ENCODE assay signal across 25 cellular contexts in genomic region chr11:61771195-61771894, GRCh38. TPM values are rescaled to one million over a fixed set of nuclear protein-coding genes. Genes with fewer than 3 reads are reported as not detected.
DNase-seq lines count a peak whose midpoint lies in the region; ATAC-seq, FAIRE-seq and TF ChIP-seq lines count a peak whose summit lies in the region.
"Had no signal": no experiment of that assay in that cellular context is flagged by ENCODE, and none has a peak within 500 bp of the region (broad histone marks: within the 10 kb centered on the region; RNA-seq: fewer than 3 reads in every experiment).

No MANE protein-coding gene starts in this region.

- WGBS in IMR-90 (ENCODE audit: extremely low coverage in 2 of 2, insufficient read length in 1 of 2), 2 experiments: 80% methylated on average over 4 of the region's 15 CpGs; no CpG with 5 or more reads in 1 of the 2 experiments
- WGBS in K562 (ENCODE audit: insufficient coverage, low coverage, missing lambda C conversion rate): 71% methylated on average over 11 of the region's 15 CpGs
- no CpG with 5 or more reads among the region's 15 CpGs for WGBS in neuronal stem cell (ENCODE audit: extremely low coverage in 2 of 2, insufficient read length in 2 of 2, insufficient replicate concordance in 1 of 2), 2 donors

- POLR2A ChIA-PET in IMR-90 (lab: Charles Lee; ENCODE audit: unreplicated experiment) (no interaction called here), K562 (lab: Yijun Ruan, JAX) (interaction anchor here (0.9 kb wide), 1 partner anchor 13 kb away, joined by 4 read pairs; no protein-coding TSS in a partner anchor)

- H3K4ac ChIP-seq in IMR-90 (ENCODE audit: low read depth, low read length): no peak overlapping the region
- H3K4ac ChIP-seq in neuronal stem cell (ENCODE audit: low read length): no peak overlapping the region

- H3K4me1 ChIP-seq in IMR-90 (ENCODE audit: control insufficient read depth, insufficient read depth, low read length) (peaks cover 10% of the 10 kb centered on the region), K562 (replicated peaks in 1 of 2; ENCODE audit: control insufficient read depth in 2 of 2, insufficient read depth in 2 of 2, low read length in 2 of 2) (peaks cover 0 to 67% of the 10 kb centered on the region in 2 experiments; a peak in 2 of 5 replicates), neuronal stem cell (ENCODE audit: control insufficient read depth in 2 of 2, insufficient read depth in 1 of 2, low read depth in 1 of 2, low read length in 2 of 2) (peaks cover 32% of the 10 kb centered on the region in 2 donors), ascending aorta (no peaks in the 10 kb centered on the region)
- H3K4me1 ChIP-seq: tibial artery had no signal

- H3K18ac ChIP-seq in IMR-90 (ENCODE audit: low read depth, low read length) (no peak overlapping the region), neuronal stem cell (ENCODE audit: low read length) (peak overlapping the region; percentile 95)

- H3K23ac ChIP-seq in IMR-90 (ENCODE audit: low read depth, low read length) (no peak overlapping the region), neuronal stem cell (ENCODE audit: low read depth, low read length, poor library complexity) (peak overlapping the region; percentile 89)

- no peak overlapping the region for H3K14ac ChIP-seq in IMR-90 (replicated peaks; ENCODE audit: low read depth, low read length)
- peak overlapping the region; percentile 25 for H3K14ac ChIP-seq in neuronal stem cell (ENCODE audit: low read length)

- no peak overlapping the region for H2BK15ac ChIP-seq in IMR-90 (ENCODE audit: low read depth, low read length)
- peak overlapping the region; percentile 99 for H2BK15ac ChIP-seq in neuronal stem cell (ENCODE audit: low read length)

- H4K91ac ChIP-seq in IMR-90 (ENCODE audit: insufficient read depth, low read depth, low read length) (no peak overlapping the region), neuronal stem cell (ENCODE audit: low read depth, low read length, poor library complexity) (peak overlapping the region; percentile 89)

- CTCF ChIA-PET in IMR-90 (lab: Yijun Ruan, JAX) (no interaction called here), K562 (lab: Yijun Ruan, JAX; ENCODE audit: low intra/inter-chr PET ratio) (no interaction called here)

- no peak overlapping the region for H3K4me3 ChIP-seq in IMR-90 (ENCODE audit: insufficient read depth, low read depth, low read length)
- no peak overlapping the region for H3K4me3 ChIP-seq in K562
- H3K4me3 ChIP-seq in neuronal stem cell (ENCODE audit: low read length in 2 of 2): no peak overlapping the region
- H3K4me3 ChIP-seq in ascending aorta: no peak overlapping the region
- H3K4me3 ChIP-seq: heart right ventricle, SJCRH30, tibial artery had no signal

- no peak overlapping the region for H2BK120ac ChIP-seq in IMR-90 (ENCODE audit: low read depth, low read length)
- H2BK120ac ChIP-seq in neuronal stem cell (ENCODE audit: low read depth, low read length): peak overlapping the region; percentile 72

- H3K36me3 ChIP-seq in IMR-90 (ENCODE audit: control insufficient read depth, insufficient read depth, low read length) (no peaks in the 10 kb centered on the region), K562 (ENCODE audit: control insufficient read depth, insufficient read depth, low read length) (peaks cover 4% of the 10 kb centered on the region; the same call in 1 of the 3 replicates), neuronal stem cell (replicated peaks in 1 of 2; ENCODE audit: control insufficient read depth in 2 of 2, insufficient read depth in 2 of 2, low read length in 2 of 2) (no peaks in the 10 kb centered on the region), ascending aorta (no peaks in the 10 kb centered on the region)
- H3K36me3 ChIP-seq: heart right ventricle, SJCRH30, tibial artery had no signal

- peak overlapping the region; percentile 94 for H2BK12ac ChIP-seq in neuronal stem cell (ENCODE audit: low read length)

- no peak overlapping the region for H3K27ac ChIP-seq in IMR-90 (ENCODE audit: insufficient read depth, low read length)
- H3K27ac ChIP-seq in K562 (ENCODE audit: extremely low read depth, low read depth, low read length): no peak overlapping the region
- H3K27ac ChIP-seq in neuronal stem cell (replicated peaks; ENCODE audit: low read length): peak overlapping the region; percentile 45
- H3K27ac ChIP-seq in ascending aorta: no peak overlapping the region
- H3K27ac ChIP-seq: heart right ventricle, SJCRH30, tibial artery had no signal

- H3K9me3 ChIP-seq in IMR-90 (ENCODE audit: control insufficient read depth, insufficient read depth, low read length) (no peaks in the 10 kb centered on the region), K562 (replicated peaks; ENCODE audit: control insufficient read depth, insufficient read depth, low read depth, low read length) (no peaks in the 10 kb centered on the region), neuronal stem cell (replicated peaks in 1 of 2; ENCODE audit: control insufficient read depth in 2 of 2, insufficient read depth in 1 of 2, low read depth in 1 of 2, low read length in 2 of 2) (no peaks in the 10 kb centered on the region), ascending aorta (no peaks in the 10 kb centered on the region)
- H3K9me3 ChIP-seq: heart right ventricle, SJCRH30, tibial artery had no signal

- no peak for TF ChIP-seq EP300 in K562 (IDR thresholded peaks at IDR 0.05; ENCODE audit: low read length)

- no TSS peak for BruUV-seq in IMR-90 (replicated peaks; lab: Mats Ljungman, UMichigan)
- BruUV-seq in K562 (replicated peaks; lab: Mats Ljungman, UMichigan): no TSS peak

- DNase-seq in GM13976 (ENCODE audit: low spot score) (no peak), IMR-90 (no peak), K562 (ENCODE audit: extremely low read depth in 1 of 4, low spot score in 3 of 4) (peak in 2 of 4 experiments; percentile 50 to 59), neuronal stem cell (ENCODE audit: low spot score) (no peak), ascending aorta (ENCODE audit: low spot score in 2 of 2) (no peak), hepatic stellate cell (ENCODE audit: low spot score) (no peak), frontal cortex (ENCODE audit: low spot score in 2 of 2) (no peak), GM12892 (ENCODE audit: insufficient read length) (no peak)
- DNase-seq: activated naive CD4-positive, alpha-beta T cell treated with Interleukin-2 at 50 U/mL for 16 hours; activated T-cell treated with anti-CD3 and anti-CD28 coated beads, Interleukin-2, amount 50 U/mL, for 1 hour; aorta; central memory CD4-positive, alpha-beta T cell; heart right ventricle; HFFc6; Kasumi-1; left ventricle myocardium superior; NCI-H1092; NCI-H446 treated with DMSO at 0.1 percent for 48 hours; SJCRH30; stimulated activated CD4-positive, alpha-beta T cell treated with anti-CD3 and anti-CD28 coated beads, Interleukin-2, amount 100 ng/mL, for 48 hours; stimulated activated naive CD4-positive, alpha-beta T cell; T-cell; tibial artery had no signal

- ATAC-seq in IMR-90 (ENCODE audit: low read depth) (no peak), K562 (peak; percentile 44; the same call in 2 of the 3 replicates)
- ATAC-seq: heart right ventricle, left ventricle myocardium superior, T-cell had no signal

- H3K79me1 ChIP-seq in IMR-90 (ENCODE audit: low read depth in 1 of 2, low read length in 2 of 2) (no peaks in the 10 kb centered on the region; a peak in 1 of 4 replicates), neuronal stem cell (ENCODE audit: low read depth, low read length) (peaks cover 3% of the 10 kb centered on the region)

- H3K9me1 ChIP-seq in IMR-90 (ENCODE audit: insufficient read depth, low read length) (no peaks in the 10 kb centered on the region), K562 (ENCODE audit: control insufficient read depth, insufficient read depth, low read length) (no peaks in the 10 kb centered on the region)

- no peak overlapping the region for H2AK9ac ChIP-seq in IMR-90 (replicated peaks; ENCODE audit: low read depth, low read length, poor library complexity)

- peak overlapping the region; percentile 78; the same call in 1 of the 2 replicates for H2AK5ac ChIP-seq in IMR-90 (ENCODE audit: low read depth, low read length)
- peak overlapping the region; percentile 82 for H2AK5ac ChIP-seq in neuronal stem cell (ENCODE audit: low read depth, low read length)

- H2BK5ac ChIP-seq in IMR-90 (ENCODE audit: low read depth, low read length, poor library complexity, severe bottlenecking): no peak overlapping the region
- peak overlapping the region; percentile 93 for H2BK5ac ChIP-seq in neuronal stem cell (ENCODE audit: low read length)

- intact Hi-C loops in IMR-90 (cut with micrococcal nuclease): no loop called here
- intact Hi-C loops in K562 (cut with micrococcal nuclease): no loop called here
- intact Hi-C loops in ascending aorta (cut with DNase I): no loop called here

- TF ChIP-seq CTCF in GM13976 (IDR thresholded peaks at IDR 0.05; ENCODE audit: borderline replicate concordance, control extremely low read depth, extremely low read depth, insufficient read depth, missing control alignments) (peak; percentile 3), IMR-90 (conservative IDR thresholded peaks at IDR 0.05; ENCODE audit: low read depth, low read length) (no peak), K562 (IDR thresholded peaks at IDR 0.05 in 2 of 3, conservative IDR thresholded peaks at IDR 0.05 in 1 of 3; ENCODE audit: insufficient read depth in 2 of 3, low read depth in 1 of 3, low read length in 3 of 3) (no peak), ascending aorta (IDR thresholded peaks at IDR 0.05) (no peak)

- H2BK20ac ChIP-seq in IMR-90 (ENCODE audit: low read depth, low read length): no peak overlapping the region

- in situ Hi-C loops in GM13976 (cut with MboI; ENCODE audit: low sequenced_read_pairs, unreplicated experiment) (no loop called here), IMR-90 (cut with MboI; ENCODE audit: low sequenced_read_pairs) (no loop called here), K562 (cut with MboI) (no loop called here)

- H4K5ac ChIP-seq in IMR-90 (ENCODE audit: low read depth, low read length): no peak overlapping the region

- H4K20me1 ChIP-seq in IMR-90 (ENCODE audit: insufficient read depth, low read length): no peaks in the 10 kb centered on the region
- no peaks in the 10 kb centered on the region for H4K20me1 ChIP-seq in K562 (replicated peaks; ENCODE audit: control insufficient read depth, insufficient read depth, low read length)

- no peaks in the 10 kb centered on the region for H3K79me2 ChIP-seq in K562 (ENCODE audit: control insufficient read depth, insufficient read depth, low read length)

- FAIRE-seq in K562 (lab: Jason Lieb, UNC) (no peak), frontal cortex (lab: Jason Lieb, UNC) (no peak), GM12892 (lab: Jason Lieb, UNC) (no peak)
- FAIRE-seq: HTR-8/SVneo, RCC 7860 had no signal

- no peak overlapping the region for H4K8ac ChIP-seq in IMR-90 (ENCODE audit: low read depth in 2 of 2, low read length in 2 of 2)
- no peak overlapping the region for H4K8ac ChIP-seq in neuronal stem cell (ENCODE audit: low read depth, low read length)

- H3K4me2 ChIP-seq in IMR-90 (ENCODE audit: low read depth, low read length): no peak overlapping the region
- no peak overlapping the region for H3K4me2 ChIP-seq in K562 (ENCODE audit: insufficient read depth, low read length)
- H3K4me2 ChIP-seq in neuronal stem cell (ENCODE audit: insufficient read depth, low read length, poor library complexity, severe bottlenecking): no peak overlapping the region

- H2AFZ ChIP-seq in IMR-90 (replicated peaks; ENCODE audit: low read length, poor library complexity): peak overlapping the region; percentile 14
- H2AFZ ChIP-seq in K562 (ENCODE audit: low read depth, low read length): no peak overlapping the region
- no peak overlapping the region for H2AFZ ChIP-seq in neuronal stem cell (ENCODE audit: low read length)

- H3K9ac ChIP-seq in IMR-90 (ENCODE audit: low read depth, low read length) (no peak overlapping the region), K562 (ENCODE audit: insufficient read depth in 1 of 2, low read depth in 2 of 2, low read length in 2 of 2) (no peak overlapping the region), neuronal stem cell (ENCODE audit: low read depth, low read length, poor library complexity) (peak overlapping the region; percentile 44)

- dilution Hi-C loops in IMR-90 (cut with HindIII; ENCODE audit: low sequenced_read_pairs, unreplicated experiment): no loop called here

- TF ChIP-seq POLR2A in IMR-90 (IDR thresholded peaks at IDR 0.05; ENCODE audit: low read depth, low read length) (no peak), K562 (conservative IDR thresholded peaks at IDR 0.05) (no peak), GM12892 (IDR thresholded peaks at IDR 0.05; ENCODE audit: low read depth, low read length) (no peak)

- no peak overlapping the region for H3K56ac ChIP-seq in IMR-90 (ENCODE audit: extremely low read depth, insufficient read depth, low read length)

- no peak for TF ChIP-seq RAD21 in IMR-90 (IDR thresholded peaks at IDR 0.05; ENCODE audit: low read length)
- no peak for TF ChIP-seq RAD21 in K562 (CRISPR knock-in tag; conservative IDR thresholded peaks at IDR 0.05 in 1 of 2, IDR thresholded peaks at IDR 0.05 in 1 of 2)

- H3K27me3 ChIP-seq in IMR-90 (ENCODE audit: control insufficient read depth, insufficient read depth, low read length): no peaks in the 10 kb centered on the region
- H3K27me3 ChIP-seq in K562 (ENCODE audit: control insufficient read depth in 2 of 2, insufficient read depth in 2 of 2, low read length in 2 of 2): no peaks in the 10 kb centered on the region
- H3K27me3 ChIP-seq in neuronal stem cell (ENCODE audit: control insufficient read depth in 3 of 3, insufficient read depth in 3 of 3, low read depth in 1 of 3, low read length in 3 of 3): no peaks in the 10 kb centered on the region
- no peaks in the 10 kb centered on the region for H3K27me3 ChIP-seq in ascending aorta
- H3K27me3 ChIP-seq: heart right ventricle, SJCRH30 had no signal

RNA-seq across cellular contexts. Expression of gene MYRF, which starts 18.9 kb away (rescaled TPM):
- total RNA-seq in IMR-90 (2012; rRNA removed) (1.6 and 1.7 TPM in 2 replicates), K562 (2014; rRNA removed) (7.1 and 11.0 TPM in 2 replicates), K562 (2014; rRNA removed; fragmentation: Illumina TruSeq; extraction: Trizol) (2.6 and 3.3 TPM in 2 replicates), K562 (2015; rRNA removed; fragmentation: Illumina TruSeq; extraction: Trizol) (4.0 and 4.1 TPM in 2 replicates), K562 (2021) (21.4 and 25.8 TPM in 2 replicates), ascending aorta (not detected), frontal cortex (0.82 TPM)
- polyA plus RNA-seq in IMR-90 (2012; rRNA removed) (10.6 and 10.7 TPM in 2 replicates), K562 (2011; rRNA removed) (10.4 and 16.6 TPM in 2 replicates), K562 (2014; fragmentation: Illumina TruSeq; extraction: Trizol) (14.7 and 17.8 TPM in 2 replicates), K562 (2014; fragmentation: Nextera tagmentation; extraction: Ambion mirVana) (1 to 10 TPM; 2.3 TPM), K562 (2014; rRNA removed) (15.6 and 17.4 TPM in 2 replicates)
- 6.1 and 9.3 TPM in 2 replicates for polyA plus RNA-seq in IMR-90 (2012; cell fraction: cytosol; rRNA removed)
- polyA plus RNA-seq in IMR-90 (2012; cell fraction: nucleus; rRNA removed; ENCODE audit: low replicate concordance): 31.2 and 47.2 TPM in 2 replicates
- total RNA-seq in K562 (2011; cell fraction: chromatin; rRNA removed; ENCODE audit: low replicate concordance): 95.5 and 239 TPM in 2 replicates
- 109 and 132 TPM in 2 replicates for total RNA-seq in K562 (2011; cell fraction: nucleolus; rRNA removed)
- 92.2 and 107 TPM in 2 replicates for total RNA-seq in K562 (2011; cell fraction: nucleoplasm; rRNA removed)
- polyA plus RNA-seq in K562 (2011; cell fraction: cytosol; rRNA removed): 13.6 and 26.3 TPM in 2 replicates
- polyA plus RNA-seq in K562 (2011; cell fraction: nucleus; rRNA removed): 104 and 152 TPM in 2 replicates
- 14.8 and 25.8 TPM in 2 replicates for polyA plus RNA-seq in K562 (2012)
- 6.8 and 8.5 TPM in 2 replicates for polyA minus RNA-seq in K562 (2011; rRNA and poly(A)+ RNA removed)
- 22.7 and 23.9 TPM in 2 replicates for polyA minus RNA-seq in K562 (2011; cell fraction: cytosol; rRNA and poly(A)+ RNA removed)
- polyA minus RNA-seq in K562 (2011; cell fraction: nucleus; rRNA and poly(A)+ RNA removed): 32.4 and 34.1 TPM in 2 replicates
- polyA plus RNA-seq in neuronal stem cell (2013, experiment 1 of 2): 5.7 TPM
- polyA plus RNA-seq in neuronal stem cell (2013, experiment 2 of 2): 6.0 TPM
- 2.2 TPM for polyA plus RNA-seq in GM12892 (2012; ENCODE audit: missing spikeins)

RNA-seq across cellular contexts. Expression of gene TMEM258, which starts 21.1 kb away (rescaled TPM):
- total RNA-seq in IMR-90 (2012; rRNA removed): 70.0 and 107 TPM in 2 replicates
- 280 and 290 TPM in 2 replicates for polyA plus RNA-seq in IMR-90 (2012; rRNA removed)
- polyA plus RNA-seq in IMR-90 (2012; cell fraction: cytosol; rRNA removed): 196 and 200 TPM in 2 replicates
- 40.4 and 104 TPM in 2 replicates for polyA plus RNA-seq in IMR-90 (2012; cell fraction: nucleus; rRNA removed; ENCODE audit: low replicate concordance)
- 88.0 and 142 TPM in 2 replicates for total RNA-seq in K562 (2011; cell fraction: chromatin; rRNA removed; ENCODE audit: low replicate concordance)
- 195 and 216 TPM in 2 replicates for total RNA-seq in K562 (2011; cell fraction: nucleolus; rRNA removed)
- 192 and 237 TPM in 2 replicates for total RNA-seq in K562 (2011; cell fraction: nucleoplasm; rRNA removed)
- 97.2 and 153 TPM in 2 replicates for total RNA-seq in K562 (2014; rRNA removed)
- total RNA-seq in K562 (2014; rRNA removed; fragmentation: Illumina TruSeq; extraction: Trizol): 227 and 239 TPM in 2 replicates
- total RNA-seq in K562 (2015; rRNA removed; fragmentation: Illumina TruSeq; extraction: Trizol): 221 and 231 TPM in 2 replicates
- total RNA-seq in K562 (2021): 168 and 200 TPM in 2 replicates
- 630 and 713 TPM in 2 replicates for polyA plus RNA-seq in K562 (2011; rRNA removed)
- polyA plus RNA-seq in K562 (2011; cell fraction: cytosol; rRNA removed): 728 and 1,027 TPM in 2 replicates
- 254 and 417 TPM in 2 replicates for polyA plus RNA-seq in K562 (2011; cell fraction: nucleus; rRNA removed)
- polyA plus RNA-seq in K562 (2012): 426 and 696 TPM in 2 replicates
- 213 and 256 TPM in 2 replicates for polyA plus RNA-seq in K562 (2014; fragmentation: Illumina TruSeq; extraction: Trizol)
- 100 to 1,000 TPM; 794 to 856 TPM for polyA plus RNA-seq in K562 (2014; fragmentation: Nextera tagmentation; extraction: Ambion mirVana)
- polyA plus RNA-seq in K562 (2014; rRNA removed): 199 and 268 TPM in 2 replicates
- polyA minus RNA-seq in K562 (2011; rRNA and poly(A)+ RNA removed): 155 and 167 TPM in 2 replicates
- polyA minus RNA-seq in K562 (2011; cell fraction: cytosol; rRNA and poly(A)+ RNA removed): 111 and 157 TPM in 2 replicates
- polyA minus RNA-seq in K562 (2011; cell fraction: nucleus; rRNA and poly(A)+ RNA removed): 46.0 and 84.9 TPM in 2 replicates
- polyA plus RNA-seq in neuronal stem cell (2013, experiment 1 of 2): 258 TPM
- polyA plus RNA-seq in neuronal stem cell (2013, experiment 2 of 2): 242 TPM
- 26.4 TPM for total RNA-seq in ascending aorta
- total RNA-seq in frontal cortex: 62.4 TPM
- 285 TPM for polyA plus RNA-seq in GM12892 (2012; ENCODE audit: missing spikeins)

RNA-seq across cellular contexts. Expression of gene FEN1, which starts 21.4 kb away (rescaled TPM):
- 41.9 and 43.9 TPM in 2 replicates for total RNA-seq in IMR-90 (2012; rRNA removed)
- 21.3 and 23.0 TPM in 2 replicates for polyA plus RNA-seq in IMR-90 (2012; rRNA removed)
- polyA plus RNA-seq in IMR-90 (2012; cell fraction: cytosol; rRNA removed): 15.5 and 18.0 TPM in 2 replicates
- 6.4 and 7.0 TPM in 2 replicates for polyA plus RNA-seq in IMR-90 (2012; cell fraction: nucleus; rRNA removed; ENCODE audit: low replicate concordance)
- total RNA-seq in K562 (2011; cell fraction: chromatin; rRNA removed; ENCODE audit: low replicate concordance): 27.9 and 42.4 TPM in 2 replicates
- total RNA-seq in K562 (2011; cell fraction: nucleolus; rRNA removed): 50.0 and 60.9 TPM in 2 replicates
- total RNA-seq in K562 (2011; cell fraction: nucleoplasm; rRNA removed): 37.0 and 43.3 TPM in 2 replicates
- total RNA-seq in K562 (2014; rRNA removed): 156 and 172 TPM in 2 replicates
- 130 and 137 TPM in 2 replicates for total RNA-seq in K562 (2014; rRNA removed; fragmentation: Illumina TruSeq; extraction: Trizol)
- total RNA-seq in K562 (2015; rRNA removed; fragmentation: Illumina TruSeq; extraction: Trizol): 150 and 154 TPM in 2 replicates
- 140 and 150 TPM in 2 replicates for total RNA-seq in K562 (2021)
- 91.3 and 124 TPM in 2 replicates for polyA plus RNA-seq in K562 (2011; rRNA removed)
- 83.9 and 106 TPM in 2 replicates for polyA plus RNA-seq in K562 (2011; cell fraction: cytosol; rRNA removed)
- 28.7 and 36.3 TPM in 2 replicates for polyA plus RNA-seq in K562 (2011; cell fraction: nucleus; rRNA removed)
- 122 and 124 TPM in 2 replicates for polyA plus RNA-seq in K562 (2012)
- polyA plus RNA-seq in K562 (2014; fragmentation: Illumina TruSeq; extraction: Trizol): 138 and 146 TPM in 2 replicates
- polyA plus RNA-seq in K562 (2014; fragmentation: Nextera tagmentation; extraction: Ambion mirVana): 10 to 100 TPM; 58.1 to 86.8 TPM
- polyA plus RNA-seq in K562 (2014; rRNA removed): 132 and 136 TPM in 2 replicates
- polyA minus RNA-seq in K562 (2011; rRNA and poly(A)+ RNA removed): 77.5 and 111 TPM in 2 replicates
- polyA minus RNA-seq in K562 (2011; cell fraction: cytosol; rRNA and poly(A)+ RNA removed): 54.2 and 76.3 TPM in 2 replicates
- polyA minus RNA-seq in K562 (2011; cell fraction: nucleus; rRNA and poly(A)+ RNA removed): 29.8 and 34.1 TPM in 2 replicates
- polyA plus RNA-seq in neuronal stem cell (2013, experiment 1 of 2): 30.6 TPM
- 31.0 TPM for polyA plus RNA-seq in neuronal stem cell (2013, experiment 2 of 2)
- total RNA-seq in ascending aorta: 1.5 TPM
- total RNA-seq in frontal cortex: 15.9 TPM
- polyA plus RNA-seq in GM12892 (2012; ENCODE audit: missing spikeins): 76.2 TPM

RNA-seq across cellular contexts. Expression of gene FADS1, which starts 45.5 kb away (rescaled TPM):
- total RNA-seq in IMR-90 (2012; rRNA removed) (16.3 and 16.9 TPM in 2 replicates), K562 (2014; rRNA removed) (250 and 292 TPM in 2 replicates), K562 (2014; rRNA removed; fragmentation: Illumina TruSeq; extraction: Trizol) (367 and 390 TPM in 2 replicates), K562 (2015; rRNA removed; fragmentation: Illumina TruSeq; extraction: Trizol) (353 and 364 TPM in 2 replicates), K562 (2021) (378 and 411 TPM in 2 replicates), ascending aorta (47.1 TPM), frontal cortex (81.9 TPM)
- polyA plus RNA-seq in IMR-90 (2012; rRNA removed) (17.6 and 18.4 TPM in 2 replicates), K562 (2011; rRNA removed) (747 and 864 TPM in 2 replicates), K562 (2014; fragmentation: Illumina TruSeq; extraction: Trizol) (394 and 457 TPM in 2 replicates), K562 (2014; fragmentation: Nextera tagmentation; extraction: Ambion mirVana) (100 to 1,000 TPM; 110 to 174 TPM), K562 (2014; rRNA removed) (295 and 314 TPM in 2 replicates)
- 15.8 and 19.2 TPM in 2 replicates for polyA plus RNA-seq in IMR-90 (2012; cell fraction: cytosol; rRNA removed)
- 29.9 and 31.1 TPM in 2 replicates for polyA plus RNA-seq in IMR-90 (2012; cell fraction: nucleus; rRNA removed; ENCODE audit: low replicate concordance)
- 611 and 866 TPM in 2 replicates for total RNA-seq in K562 (2011; cell fraction: chromatin; rRNA removed; ENCODE audit: low replicate concordance)
- 866 and 894 TPM in 2 replicates for total RNA-seq in K562 (2011; cell fraction: nucleolus; rRNA removed)
- 825 and 959 TPM in 2 replicates for total RNA-seq in K562 (2011; cell fraction: nucleoplasm; rRNA removed)
- polyA plus RNA-seq in K562 (2011; cell fraction: cytosol; rRNA removed): 1,005 and 1,028 TPM in 2 replicates
- 277 and 375 TPM in 2 replicates for polyA plus RNA-seq in K562 (2011; cell fraction: nucleus; rRNA removed)
- polyA plus RNA-seq in K562 (2012): 228 and 290 TPM in 2 replicates
- 571 and 760 TPM in 2 replicates for polyA minus RNA-seq in K562 (2011; rRNA and poly(A)+ RNA removed)
- polyA minus RNA-seq in K562 (2011; cell fraction: cytosol; rRNA and poly(A)+ RNA removed): 555 and 599 TPM in 2 replicates
- 280 and 292 TPM in 2 replicates for polyA minus RNA-seq in K562 (2011; cell fraction: nucleus; rRNA and poly(A)+ RNA removed)
- 171 TPM for polyA plus RNA-seq in neuronal stem cell (2013, experiment 1 of 2)
- polyA plus RNA-seq in neuronal stem cell (2013, experiment 2 of 2): 174 TPM
- polyA plus RNA-seq in GM12892 (2012; ENCODE audit: missing spikeins): 17.8 TPM

RNA-seq across cellular contexts. Expression of gene FADS2, which starts 56.8 kb away (rescaled TPM):
- total RNA-seq in IMR-90 (2012; rRNA removed) (31.9 and 33.3 TPM in 2 replicates), K562 (2014; rRNA removed) (13.2 and 17.7 TPM in 2 replicates), K562 (2014; rRNA removed; fragmentation: Illumina TruSeq; extraction: Trizol) (14.5 and 16.2 TPM in 2 replicates), K562 (2015; rRNA removed; fragmentation: Illumina TruSeq; extraction: Trizol) (11.5 and 12.0 TPM in 2 replicates), K562 (2021) (28.6 and 30.4 TPM in 2 replicates), ascending aorta (37.6 TPM), frontal cortex (121 TPM)
- polyA plus RNA-seq in IMR-90 (2012; rRNA removed) (88.4 and 98.4 TPM in 2 replicates), K562 (2011; rRNA removed) (42.8 and 57.1 TPM in 2 replicates), K562 (2014; fragmentation: Illumina TruSeq; extraction: Trizol) (33.9 and 39.7 TPM in 2 replicates), K562 (2014; fragmentation: Nextera tagmentation; extraction: Ambion mirVana) (1 to 10 TPM; 2.9 to 5.3 TPM), K562 (2014; rRNA removed) (23.9 and 27.2 TPM in 2 replicates)
- polyA plus RNA-seq in IMR-90 (2012; cell fraction: cytosol; rRNA removed): 45.4 and 87.9 TPM in 2 replicates
- 69.4 and 94.9 TPM in 2 replicates for polyA plus RNA-seq in IMR-90 (2012; cell fraction: nucleus; rRNA removed; ENCODE audit: low replicate concordance)
- 49.3 and 107 TPM in 2 replicates for total RNA-seq in K562 (2011; cell fraction: chromatin; rRNA removed; ENCODE audit: low replicate concordance)
- 68.6 and 70.4 TPM in 2 replicates for total RNA-seq in K562 (2011; cell fraction: nucleolus; rRNA removed)
- total RNA-seq in K562 (2011; cell fraction: nucleoplasm; rRNA removed): 66.5 and 86.0 TPM in 2 replicates
- polyA plus RNA-seq in K562 (2011; cell fraction: cytosol; rRNA removed): 45.6 and 51.9 TPM in 2 replicates
- 34.1 and 48.4 TPM in 2 replicates for polyA plus RNA-seq in K562 (2011; cell fraction: nucleus; rRNA removed)
- 27.8 and 43.6 TPM in 2 replicates for polyA plus RNA-seq in K562 (2012)
- polyA minus RNA-seq in K562 (2011; rRNA and poly(A)+ RNA removed): 38.9 and 48.8 TPM in 2 replicates
- 21.3 and 32.6 TPM in 2 replicates for polyA minus RNA-seq in K562 (2011; cell fraction: cytosol; rRNA and poly(A)+ RNA removed)
- 10.5 and 15.2 TPM in 2 replicates for polyA minus RNA-seq in K562 (2011; cell fraction: nucleus; rRNA and poly(A)+ RNA removed)
- polyA plus RNA-seq in neuronal stem cell (2013, experiment 1 of 2): 515 TPM
- 508 TPM for polyA plus RNA-seq in neuronal stem cell (2013, experiment 2 of 2)
- polyA plus RNA-seq in GM12892 (2012; ENCODE audit: missing spikeins): 82.0 TPM
